In genomic region chr12:10645910-10646309, GRCh38 we compare ENCODE assay signal across 8 cellular contexts. TPM values are rescaled to one million over a fixed set of nuclear protein-coding genes. Genes with fewer than 3 reads are reported as not detected.
"Had no signal": no experiment of that assay in that cellular context is flagged by ENCODE, and none has a peak within 500 bp of the region (broad histone marks: within the 10 kb centered on the region; RNA-seq: fewer than 3 reads in every experiment).

No MANE protein-coding gene starts in this region.

- H3K4me3 ChIP-seq: GM23248, HAP-1 had no signal

- H3K27ac Mint-ChIP-seq: IgD-negative memory B cell had no signal

- H3K36me3 ChIP-seq: HAP-1 had no signal

- H3K4me1 ChIP-seq: HAP-1 had no signal

- FAIRE-seq: HepG2 had no signal

- H3K27ac ChIP-seq: GM23248, HL-60 had no signal

- H3K9ac ChIP-seq: GM23248 had no signal

- ATAC-seq: HCT116, HepG2 had no signal

- H3K4me3 Mint-ChIP-seq: IgD-negative memory B cell had no signal

- DNase-seq: GM23248, GOT3, H7 had no signal

- H3K4me1 Mint-ChIP-seq: IgD-negative memory B cell had no signal

RNA-seq across cellular contexts. Expression of gene STYK1, which starts 27.9 kb away (rescaled TPM):
- total RNA-seq: HepG2 had no signal
- polyA plus RNA-seq: HepG2, IgD-negative memory B cell had no signal
